18 cellular contexts compared by ENCODE assay signal in genomic region chr2:25738383-25739343, GRCh38.
DNase-seq lines count a peak whose midpoint lies in the region; ATAC-seq and TF ChIP-seq lines count a peak whose summit lies in the region.
"Had no signal": no experiment of that assay in that cellular context is flagged by ENCODE, and none has a peak within 500 bp of the region (broad histone marks: within the 10 kb centered on the region; RNA-seq: fewer than 3 reads in every experiment).

No MANE protein-coding gene starts in this region.

- no peak overlapping the region for H3K4me3 ChIP-seq in CD8-positive, alpha-beta T cell (ENCODE audit: low read depth, low read length)
- H3K4me3 ChIP-seq in body of pancreas: no peak overlapping the region
- H3K4me3 ChIP-seq: SJCRH30 had no signal

- DNase-seq in CD8-positive, alpha-beta T cell: no peak
- DNase-seq in EH (ENCODE audit: low read depth) (peak; percentile 11), body of pancreas (no peak), myocyte (ENCODE audit: low read depth) (peak; percentile 18), A172 (ENCODE audit: low spot score) (no peak), SKM-1 treated with dmso at 0.1 percent for 144 hours (lab: John Stamatoyannopoulos, UW; ENCODE audit: unreplicated experiment) (no peak), NCI-H345 treated with DMSO at 0.1 percent for 48 hours (lab: John Stamatoyannopoulos, UW; ENCODE audit: unreplicated experiment) (no peak)
- DNase-seq: AML-193, DMS153, H9, NCI-H1417 treated with DMSO at 0.1 percent for 48 hours, NCI-H187 treated with DMSO at 0.1 percent for 48 hours, NCI-H2227 treated with DMSO at 0.1 percent for 48 hours, NCI-H524, RPMI8226, SJCRH30 had no signal

- peaks cover 32% of the 10 kb centered on the region for H3K36me3 Mint-ChIP-seq in CD8-positive, alpha-beta T cell

- H3K9me3 Mint-ChIP-seq in CD8-positive, alpha-beta T cell: no peaks in the 10 kb centered on the region
- H3K9me3 Mint-ChIP-seq: H9 had no signal

- no peak for TF ChIP-seq CTCF in CD8-positive, alpha-beta T cell (IDR thresholded peaks at IDR 0.05)
- TF ChIP-seq CTCF in body of pancreas (IDR thresholded peaks at IDR 0.05): no peak

- H3K36me3 ChIP-seq in CD8-positive, alpha-beta T cell (ENCODE audit: insufficient read depth, low read length): peaks cover 10% of the 10 kb centered on the region
- peaks cover 0 to 5% of the 10 kb centered on the region in 2 donors for H3K36me3 ChIP-seq in body of pancreas (replicated peaks in 1 of 2; ENCODE audit: insufficient read depth in 1 of 2, low read depth in 2 of 2)

- H3K27me3 Mint-ChIP-seq in CD8-positive, alpha-beta T cell (ENCODE audit: low read depth): no peaks in the 10 kb centered on the region

- CTCF ChIA-PET in CD8-positive, alpha-beta T cell (lab: Charles Lee): interaction anchor here (1.1 kb wide), 1 partner anchor 66 kb away, joined by 3 read pairs; no protein-coding TSS in a partner anchor

- H3K4me1 ChIP-seq in CD8-positive, alpha-beta T cell (ENCODE audit: insufficient read depth, low read length): peaks cover 14% of the 10 kb centered on the region
- peaks cover 49% of the 10 kb centered on the region for H3K4me1 ChIP-seq in body of pancreas
- H3K4me1 ChIP-seq: SJCRH30 had no signal

- H3K27ac Mint-ChIP-seq in CD8-positive, alpha-beta T cell: peak overlapping the region; percentile 20
- H3K27ac Mint-ChIP-seq: CD14-positive monocyte had no signal

- no peak overlapping the region for H3K4me3 Mint-ChIP-seq in CD8-positive, alpha-beta T cell
- H3K4me3 Mint-ChIP-seq: CD14-positive monocyte, H9 had no signal

- 63 to 64% methylated on average over 3 of the region's 3 CpGs for WGBS in body of pancreas, 2 donors

- intact Hi-C loops in CD8-positive, alpha-beta T cell (cut with DNase I, micrococcal nuclease): no loop called here
- intact Hi-C loops in body of pancreas (cut with DNase I): no loop called here

- no peaks in the 10 kb centered on the region for H3K9me3 ChIP-seq in CD8-positive, alpha-beta T cell (ENCODE audit: low read length)
- H3K9me3 ChIP-seq in body of pancreas: no peaks in the 10 kb centered on the region
- H3K9me3 ChIP-seq: SJCRH30 had no signal

- H3K27me3 ChIP-seq in CD8-positive, alpha-beta T cell (ENCODE audit: insufficient read depth, low read length): no peaks in the 10 kb centered on the region
- H3K27me3 ChIP-seq in body of pancreas: no peaks in the 10 kb centered on the region
- H3K27me3 ChIP-seq: SJCRH30 had no signal

- peaks cover 20% of the 10 kb centered on the region for H3K4me1 Mint-ChIP-seq in CD8-positive, alpha-beta T cell (ENCODE audit: low read depth)

- no peak overlapping the region for H3K27ac ChIP-seq in CD8-positive, alpha-beta T cell (ENCODE audit: low read depth, low read length)
- peak overlapping the region; percentile 37 to 83 (median 72) for H3K27ac ChIP-seq in body of pancreas
- H3K27ac ChIP-seq: SJCRH30 had no signal

- POLR2A ChIA-PET in CD8-positive, alpha-beta T cell (lab: Charles Lee): interaction anchor here (1.0 kb wide), 1 partner anchor 16 kb away, joined by 3 read pairs; no protein-coding TSS in a partner anchor

- TF ChIP-seq POLR2A in body of pancreas (IDR thresholded peaks at IDR 0.05): no peak

- ATAC-seq in CD8-positive, alpha-beta T cell: no peak
- ATAC-seq in body of pancreas: no peak
- no peak for ATAC-seq in HG03520 (IDR thresholded peaks at IDR 0.05; ENCODE audit: unreplicated experiment)

Comparison
In these comparisons a context has a peak if more than half of its experiments do, and no peak if none do; other contexts are left out.
1. DNase-seq: peak in EH (single experiment) and myocyte (single experiment); none in CD8-positive, alpha-beta T cell (0 of 7), body of pancreas (0 of 4), A172 (single experiment), SKM-1 treated with dmso at 0.1 percent for 144 hours (single experiment) and NCI-H345 treated with DMSO at 0.1 percent for 48 hours (single experiment).